23 cellular contexts compared by ENCODE assay signal in the genomic region with DNA sequence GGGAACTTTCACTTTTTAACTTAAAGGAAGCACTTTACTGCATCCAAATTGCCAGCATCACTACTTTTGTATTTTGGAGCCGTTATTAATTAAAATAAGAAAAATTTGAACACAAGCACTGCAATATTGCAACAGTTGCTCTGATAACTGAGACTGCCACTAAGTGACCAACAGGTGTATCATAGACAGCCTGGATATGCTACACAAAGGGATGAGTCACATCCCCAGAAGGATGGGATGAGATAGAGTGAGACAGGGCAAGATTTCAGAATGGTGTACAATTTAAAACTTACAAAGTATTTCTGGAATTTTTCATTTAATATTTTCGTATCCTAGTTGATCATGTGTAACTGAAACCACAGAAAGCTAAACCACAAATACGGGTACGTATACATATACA.
DNase-seq lines count a peak whose midpoint lies in the region; ATAC-seq and TF ChIP-seq lines count a peak whose summit lies in the region.
"Had no signal": no experiment of that assay in that cellular context is flagged by ENCODE, and none has a peak within 500 bp of the region (broad histone marks: within the 10 kb centered on the region; RNA-seq: fewer than 3 reads in every experiment).

No MANE protein-coding gene starts in this region.

- TF ChIP-seq EP300 in SK-N-SH (IDR thresholded peaks at IDR 0.05; ENCODE audit: borderline replicate concordance in 1 of 2, low read depth in 1 of 2, low read length in 1 of 2), result no peak

- DNase-seq in SK-N-SH (no peak), RKO (ENCODE audit: low spot score) (peak; percentile 2), foreskin keratinocyte (peak in 1 of 2 donors; percentile 23), NCI-H2227 treated with DMSO at 0.1 percent for 48 hours (lab: John Stamatoyannopoulos, UW) (no peak), mucosa of descending colon (no peak)
- DNase-seq: Caco-2; CD8-positive, alpha-beta T cell; DMS79 treated with DMSO at 0.1 percent for 48 hours; H7; IMR-90; KG1; NCI-H1092; NCI-H1417 treated with DMSO at 0.1 percent for 48 hours; NCI-H187; NCI-H2081 treated with DMSO at 0.1 percent for 48 hours; NCI-H2171; NCI-H524 treated with DMSO at 0.1 percent for 48 hours; NCI-H774; Right ventricle myocardium superior had no signal

- H3K9me3 ChIP-seq in SK-N-SH (no peaks in the 10 kb centered on the region), mucosa of descending colon (no peaks in the 10 kb centered on the region)
- H3K9me3 ChIP-seq: Caco-2 had no signal

- no peak overlapping the region for H3K27ac ChIP-seq in SK-N-SH (ENCODE audit: low read depth in 2 of 2, low read length in 1 of 2)
- H3K27ac ChIP-seq in foreskin keratinocyte, result no peak overlapping the region
- H3K27ac ChIP-seq: 22Rv1, C4-2B had no signal

- WGBS in SK-N-SH (ENCODE audit: low lambda C conversion rate), result 77% methylated on average over 4 of the region's 4 CpGs

- H3K9ac ChIP-seq in SK-N-SH, result no peak overlapping the region

- ATAC-seq in SK-N-SH treated with all-trans-retinoic acid at 6 μM for 48 hours, result peak; percentile 56; the same call in 1 of the 3 replicates
- peak; percentile 90 for ATAC-seq in foreskin keratinocyte
- no peak for ATAC-seq in GM18502 (IDR thresholded peaks at IDR 0.05; ENCODE audit: poor library complexity, unreplicated experiment)
- ATAC-seq in mucosa of descending colon, result no peak
- ATAC-seq: CD8-positive, alpha-beta T cell had no signal

- no peaks in the 10 kb centered on the region; a peak in 1 of 4 replicates for H3K4me1 ChIP-seq in SK-N-SH (ENCODE audit: control insufficient read depth in 1 of 2, insufficient read depth in 2 of 2, low read depth in 1 of 2, low read length in 1 of 2)
- no peaks in the 10 kb centered on the region for H3K4me1 ChIP-seq in foreskin keratinocyte
- no peaks in the 10 kb centered on the region for H3K4me1 ChIP-seq in mucosa of descending colon (ENCODE audit: low read depth)
- H3K4me1 ChIP-seq: Caco-2 had no signal

- POLR2A ChIA-PET in SK-N-SH (lab: Yijun Ruan, JAX), result no interaction called here

- H3K4me2 ChIP-seq in SK-N-SH, result no peak overlapping the region

- H4K20me1 ChIP-seq in SK-N-SH (ENCODE audit: insufficient read depth), result no peaks in the 10 kb centered on the region

- H3K4me3 ChIP-seq in SK-N-SH (ENCODE audit: low read depth in 2 of 2, low read length in 1 of 2) (no peak overlapping the region), mucosa of descending colon (no peak overlapping the region)

- intact Hi-C loops in mucosa of descending colon (cut with DNase I, micrococcal nuclease), result no loop called here

- H3K9me2 ChIP-seq in SK-N-SH, result no peaks in the 10 kb centered on the region

- H3K36me3 ChIP-seq in SK-N-SH (replicated peaks in 1 of 2; ENCODE audit: control insufficient read depth in 1 of 2, insufficient read depth in 2 of 2, low read length in 1 of 2), result peaks cover 5 to 6% of the 10 kb centered on the region in 2 experiments
- no peaks in the 10 kb centered on the region for H3K36me3 ChIP-seq in mucosa of descending colon (ENCODE audit: low read depth)

- CTCF ChIA-PET in SK-N-SH (lab: Yijun Ruan, JAX), result no interaction called here

- no peak for TF ChIP-seq RAD21 in SK-N-SH (IDR thresholded peaks at IDR 0.05; ENCODE audit: low read length)

- TF ChIP-seq CTCF in SK-N-SH (IDR thresholded peaks at IDR 0.05) (no peak), foreskin keratinocyte (conservative IDR thresholded peaks at IDR 0.05) (no peak), mucosa of descending colon (IDR thresholded peaks at IDR 0.05) (no peak)

- H3K27me3 ChIP-seq in SK-N-SH (ENCODE audit: insufficient read depth), result no peaks in the 10 kb centered on the region
- H3K27me3 ChIP-seq in foreskin keratinocyte, result no peaks in the 10 kb centered on the region

- no peak overlapping the region for H2AFZ ChIP-seq in SK-N-SH (ENCODE audit: low read depth)

- H3F3A ChIP-seq in SK-N-SH (replicated peaks; ENCODE audit: insufficient read depth), result no peaks in the 10 kb centered on the region

- H3K79me2 ChIP-seq in SK-N-SH (ENCODE audit: insufficient read depth), result no peaks in the 10 kb centered on the region

TF ChIP-seq in SK-N-SH treated with all-trans-retinoic acid at 6 μM for 48 hours, 23 proteins besides CTCF, POLR2A, EP300 and RAD21 (continues in another document):
- TF ChIP-seq, protein P1, sequence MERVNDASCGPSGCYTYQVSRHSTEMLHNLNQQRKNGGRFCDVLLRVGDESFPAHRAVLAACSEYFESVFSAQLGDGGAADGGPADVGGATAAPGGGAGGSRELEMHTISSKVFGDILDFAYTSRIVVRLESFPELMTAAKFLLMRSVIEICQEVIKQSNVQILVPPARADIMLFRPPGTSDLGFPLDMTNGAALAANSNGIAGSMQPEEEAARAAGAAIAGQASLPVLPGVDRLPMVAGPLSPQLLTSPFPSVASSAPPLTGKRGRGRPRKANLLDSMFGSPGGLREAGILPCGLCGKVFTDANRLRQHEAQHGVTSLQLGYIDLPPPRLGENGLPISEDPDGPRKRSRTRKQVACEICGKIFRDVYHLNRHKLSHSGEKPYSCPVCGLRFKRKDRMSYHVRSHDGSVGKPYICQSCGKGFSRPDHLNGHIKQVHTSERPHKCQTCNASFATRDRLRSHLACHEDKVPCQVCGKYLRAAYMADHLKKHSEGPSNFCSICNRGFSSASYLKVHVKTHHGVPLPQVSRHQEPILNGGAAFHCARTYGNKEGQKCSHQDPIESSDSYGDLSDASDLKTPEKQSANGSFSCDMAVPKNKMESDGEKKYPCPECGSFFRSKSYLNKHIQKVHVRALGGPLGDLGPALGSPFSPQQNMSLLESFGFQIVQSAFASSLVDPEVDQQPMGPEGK (CRISPR knock-in tag; IDR thresholded peaks at IDR 0.05; ENCODE audit: borderline replicate concordance), result no peak
- TF ChIP-seq TCF4 (CRISPR knock-in tag; IDR thresholded peaks at IDR 0.05; ENCODE audit: borderline replicate concordance) (no peak), GLIS3 (CRISPR knock-in tag; IDR thresholded peaks at IDR 0.05) (no peak)

TF ChIP-seq in SK-N-SH, 30 proteins besides CTCF, POLR2A, EP300 and RAD21:
- no peak for TF ChIP-seq ZBTB33 (IDR thresholded peaks at IDR 0.05; ENCODE audit: borderline replicate concordance, low read depth)
- TF ChIP-seq RXRA (IDR thresholded peaks at IDR 0.05; ENCODE audit: borderline replicate concordance, low read depth), result no peak
- no peak for TF ChIP-seq RCOR1 (IDR thresholded peaks at IDR 0.05; ENCODE audit: low read length)
- no peak for TF ChIP-seq SIN3A (IDR thresholded peaks at IDR 0.05; ENCODE audit: borderline replicate concordance, low read depth, low read length)
- no peak for TF ChIP-seq NRF1 (IDR thresholded peaks at IDR 0.05; ENCODE audit: low read depth, low read length)
- TF ChIP-seq FOSL2 (IDR thresholded peaks at IDR 0.05; ENCODE audit: borderline replicate concordance, low read depth), result no peak
- no peak for TF ChIP-seq POLR2AphosphoS5 (IDR thresholded peaks at IDR 0.05; ENCODE audit: low read depth, low read length)
- TF ChIP-seq EZH2phosphoT487 (IDR thresholded peaks at IDR 0.05; ENCODE audit: borderline replicate concordance, low read depth), result no peak
- no peak for TF ChIP-seq GATA2 (CRISPR knock-in tag; IDR thresholded peaks at IDR 0.05)
- no peak for TF ChIP-seq JUND (IDR thresholded peaks at IDR 0.05)

Comparison
In these comparisons a context has a peak if more than half of its experiments do, and no peak if none do; other contexts are left out.
1. ATAC-seq: peak in SK-N-SH treated with all-trans-retinoic acid at 6 μM for 48 hours (single experiment) and foreskin keratinocyte (single experiment); none in GM18502 (single experiment) and mucosa of descending colon (single experiment).